In the genomic region with DNA sequence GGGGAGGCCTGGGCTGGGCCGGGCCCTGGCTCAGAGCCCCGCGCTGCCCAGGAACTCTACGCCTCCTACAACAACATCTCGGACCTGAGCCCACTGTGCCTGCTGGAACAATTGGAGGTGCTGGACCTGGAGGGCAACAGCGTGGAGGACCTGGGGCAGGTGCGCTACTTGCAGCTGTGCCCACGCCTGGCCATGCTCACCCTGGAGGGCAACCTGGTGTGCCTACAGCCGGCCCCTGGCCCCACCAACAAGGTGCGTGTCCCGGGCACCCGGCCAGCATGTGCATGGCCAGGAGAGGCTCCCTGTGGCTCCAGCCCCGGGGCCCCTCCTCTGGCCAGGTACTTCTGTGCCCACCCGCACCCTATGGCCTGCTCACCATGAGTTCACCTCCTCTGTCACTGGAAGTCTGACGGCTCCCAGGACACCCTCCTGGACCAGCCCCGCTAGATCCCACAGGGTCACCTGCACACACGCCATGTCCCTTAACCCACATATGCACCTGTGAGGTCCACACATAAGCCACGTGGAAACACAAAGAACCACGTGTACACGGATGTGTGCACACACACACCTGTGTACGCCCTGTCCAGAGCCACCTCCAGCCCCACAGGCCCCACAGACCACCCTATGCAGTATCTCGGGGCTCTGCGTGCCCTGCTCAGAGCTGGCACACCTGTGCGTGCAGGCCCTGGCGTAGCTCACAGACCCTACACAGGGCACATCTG, we compare ENCODE assay signal across 1 cellular context.
TF ChIP-seq lines count a peak whose summit lies in the region.

No MANE protein-coding gene starts in this region.

TF ChIP-seq in HepG2, 621 proteins besides CTCF, POLR2A, EP300 and RAD21:
- TF ChIP-seq ZSCAN22 (CRISPR knock-in tag; IDR thresholded peaks at IDR 0.05) (no peak), RBFOX2 (IDR thresholded peaks at IDR 0.05; ENCODE audit: low read depth, low read length) (no peak), ZFX (CRISPR knock-in tag; IDR thresholded peaks at IDR 0.05; ENCODE audit: low read depth) (no peak)
- TF ChIP-seq, protein P1, sequence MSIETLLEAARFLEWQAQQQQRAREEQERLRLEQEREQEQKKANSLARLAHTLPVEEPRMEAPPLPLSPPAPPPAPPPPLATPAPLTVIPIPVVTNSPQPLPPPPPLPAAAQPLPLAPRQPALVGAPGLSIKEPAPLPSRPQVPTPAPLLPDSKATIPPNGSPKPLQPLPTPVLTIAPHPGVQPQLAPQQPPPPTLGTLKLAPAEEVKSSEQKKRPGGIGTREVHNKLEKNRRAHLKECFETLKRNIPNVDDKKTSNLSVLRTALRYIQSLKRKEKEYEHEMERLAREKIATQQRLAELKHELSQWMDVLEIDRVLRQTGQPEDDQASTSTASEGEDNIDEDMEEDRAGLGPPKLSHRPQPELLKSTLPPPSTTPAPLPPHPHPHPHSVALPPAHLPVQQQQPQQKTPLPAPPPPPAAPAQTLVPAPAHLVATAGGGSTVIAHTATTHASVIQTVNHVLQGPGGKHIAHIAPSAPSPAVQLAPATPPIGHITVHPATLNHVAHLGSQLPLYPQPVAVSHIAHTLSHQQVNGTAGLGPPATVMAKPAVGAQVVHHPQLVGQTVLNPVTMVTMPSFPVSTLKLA (IDR thresholded peaks at IDR 0.05): peak; percentile 98
- TF ChIP-seq, protein P2, sequence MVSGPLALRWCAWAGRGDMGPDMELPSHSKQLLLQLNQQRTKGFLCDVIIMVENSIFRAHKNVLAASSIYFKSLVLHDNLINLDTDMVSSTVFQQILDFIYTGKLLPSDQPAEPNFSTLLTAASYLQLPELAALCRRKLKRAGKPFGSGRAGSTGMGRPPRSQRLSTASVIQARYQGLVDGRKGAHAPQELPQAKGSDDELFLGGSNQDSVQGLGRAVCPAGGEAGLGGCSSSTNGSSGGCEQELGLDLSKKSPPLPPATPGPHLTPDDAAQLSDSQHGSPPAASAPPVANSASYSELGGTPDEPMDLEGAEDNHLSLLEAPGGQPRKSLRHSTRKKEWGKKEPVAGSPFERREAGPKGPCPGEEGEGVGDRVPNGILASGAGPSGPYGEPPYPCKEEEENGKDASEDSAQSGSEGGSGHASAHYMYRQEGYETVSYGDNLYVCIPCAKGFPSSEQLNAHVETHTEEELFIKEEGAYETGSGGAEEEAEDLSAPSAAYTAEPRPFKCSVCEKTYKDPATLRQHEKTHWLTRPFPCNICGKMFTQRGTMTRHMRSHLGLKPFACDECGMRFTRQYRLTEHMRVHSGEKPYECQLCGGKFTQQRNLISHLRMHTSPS (CRISPR knock-in tag; IDR thresholded peaks at IDR 0.05; ENCODE audit: low read depth): 0 out of 2 replicates have a peak, but pooled peaks have one; percentile 4
